ENCODE assay signal across 7 cellular contexts in genomic region chr2:217166241-217166640, GRCh38.
DNase-seq lines count a peak whose midpoint lies in the region; ATAC-seq and TF ChIP-seq lines count a peak whose summit lies in the region.

No MANE protein-coding gene starts in this region.

- DNase-seq in NCI-H1105 (lab: John Stamatoyannopoulos, UW) (peak; percentile 16), adipocyte (ENCODE audit: low read depth) (peak; percentile 72), iPS DF 6.9 (ENCODE audit: low read depth, low spot score) (peak; percentile 39), upper lobe of right lung (no peak), T-helper 9 cell (no peak)

- no peak overlapping the region for H3K4me3 ChIP-seq in GM12875 (ENCODE audit: low read depth, low read length)
- H3K4me3 ChIP-seq in adipocyte (ENCODE audit: low read length) = no peak overlapping the region
- no peak overlapping the region for H3K4me3 ChIP-seq in iPS DF 6.9 (ENCODE audit: low read length)
- H3K4me3 ChIP-seq in upper lobe of right lung = no peak overlapping the region

- peak; percentile 65 for ATAC-seq in upper lobe of right lung
- no peak for ATAC-seq in HG02885 (IDR thresholded peaks at IDR 0.05; ENCODE audit: poor library complexity, unreplicated experiment)

- intact Hi-C loops in upper lobe of right lung (cut with DNase I) = no loop called here

- no peaks in the 10 kb centered on the region for H3K27me3 ChIP-seq in adipocyte (replicated peaks; ENCODE audit: control insufficient read depth, insufficient read depth, low read length)
- no peaks in the 10 kb centered on the region for H3K27me3 ChIP-seq in iPS DF 6.9 (ENCODE audit: control insufficient read depth, insufficient read depth, low read length)
- no peaks in the 10 kb centered on the region for H3K27me3 ChIP-seq in upper lobe of right lung

- no CpG with 5 or more reads among the region's 2 CpGs for WGBS in iPS DF 6.9 (ENCODE audit: insufficient coverage, insufficient read length)

- no peaks in the 10 kb centered on the region for H3K36me3 ChIP-seq in adipocyte (ENCODE audit: control insufficient read depth, insufficient read depth, low read length, severe bottlenecking)
- no peaks in the 10 kb centered on the region for H3K36me3 ChIP-seq in iPS DF 6.9 (ENCODE audit: control insufficient read depth, insufficient read depth, low read length)
- H3K36me3 ChIP-seq in upper lobe of right lung = no peaks in the 10 kb centered on the region

- no peak overlapping the region for H3K27ac ChIP-seq in iPS DF 6.9 (ENCODE audit: low read length)
- no peak overlapping the region for H3K27ac ChIP-seq in upper lobe of right lung

- H3K4me1 ChIP-seq in adipocyte (ENCODE audit: control insufficient read depth, insufficient read depth, low read length) = peaks cover 5% of the 10 kb centered on the region
- no peaks in the 10 kb centered on the region for H3K4me1 ChIP-seq in iPS DF 6.9 (ENCODE audit: control insufficient read depth, insufficient read depth, low read length)
- peaks cover under 1% of the 10 kb centered on the region for H3K4me1 ChIP-seq in upper lobe of right lung

- H3K9me3 ChIP-seq in adipocyte (ENCODE audit: control insufficient read depth, low read length) (no peaks in the 10 kb centered on the region), iPS DF 6.9 (ENCODE audit: control insufficient read depth, insufficient read depth, low read length) (no peaks in the 10 kb centered on the region), upper lobe of right lung (no peaks in the 10 kb centered on the region)

- peak overlapping the region; percentile 11 for H3K9ac ChIP-seq in adipocyte (ENCODE audit: low read length)

- peak; percentile 53; the same call in 1 of the 2 replicates for TF ChIP-seq CTCF in GM12875 (IDR thresholded peaks at IDR 0.05; ENCODE audit: borderline replicate concordance, insufficient read depth, low read depth, low read length)
- peak; percentile 47 for TF ChIP-seq CTCF in upper lobe of right lung (IDR thresholded peaks at IDR 0.05)

Comparison
In these comparisons a context has a peak if more than half of its experiments do, and no peak if none do; other contexts are left out.
1. DNase-seq: peak in NCI-H1105 (single experiment), adipocyte (single experiment) and iPS DF 6.9 (single experiment); none in upper lobe of right lung (single experiment) and T-helper 9 cell (single experiment).